In the genomic region with DNA sequence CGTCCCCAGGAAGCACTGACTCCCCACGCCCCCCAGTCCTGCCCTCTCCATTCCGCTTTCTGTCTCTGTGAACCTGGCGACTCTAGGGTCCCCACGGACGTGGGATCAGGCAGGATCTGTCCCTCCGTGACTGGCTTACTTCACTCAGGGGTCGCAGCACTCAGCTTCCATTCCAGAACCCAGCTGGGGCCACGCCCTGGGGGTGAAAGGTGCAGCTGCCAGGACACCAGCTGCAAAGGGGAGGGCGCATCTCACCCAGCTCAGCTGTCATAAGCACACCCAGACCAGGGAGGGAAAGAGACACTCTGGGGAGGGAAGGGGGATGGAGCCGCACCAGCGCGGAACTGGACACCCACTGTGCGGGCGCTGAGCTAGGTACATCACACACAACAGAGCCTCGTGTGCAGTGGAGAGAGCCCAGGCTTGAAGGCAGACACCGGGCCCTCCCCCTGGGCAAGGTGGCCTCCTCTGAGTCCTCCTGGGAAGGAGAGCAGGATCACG, we compare ENCODE assay signal across 13 cellular contexts. TPM values are rescaled to one million over a fixed set of nuclear protein-coding genes. Genes with fewer than 3 reads are reported as not detected.
DNase-seq lines count a peak whose midpoint lies in the region; ATAC-seq and TF ChIP-seq lines count a peak whose summit lies in the region.
"Had no signal": no experiment of that assay in that cellular context is flagged by ENCODE, and none has a peak within 500 bp of the region (broad histone marks: within the 10 kb centered on the region; RNA-seq: fewer than 3 reads in every experiment).

No MANE protein-coding gene starts in this region.

- H3K4me3 Mint-ChIP-seq in glutamatergic neuron (ENCODE audit: unreplicated experiment): peak overlapping the region; percentile 57
- H3K4me3 Mint-ChIP-seq: HFFc6 had no signal

- TF ChIP-seq CTCF in left ventricle myocardium inferior (IDR thresholded peaks at IDR 0.05; ENCODE audit: borderline replicate concordance) (no peak), glutamatergic neuron (IDR thresholded peaks at IDR 0.05; ENCODE audit: partially characterized antibody, unreplicated experiment) (no peak), uterus (IDR thresholded peaks at IDR 0.05) (no peak)

- H3K27ac ChIP-seq in left ventricle myocardium inferior (replicated peaks): peak overlapping the region; percentile 55
- H3K27ac ChIP-seq in uterus: peak overlapping the region; percentile 28 to 54
- H3K27ac ChIP-seq: coronary artery had no signal

- TF ChIP-seq POLR2A in uterus (IDR thresholded peaks at IDR 0.05): no peak

- peaks cover 18% of the 10 kb centered on the region for H3K4me1 Mint-ChIP-seq in glutamatergic neuron (ENCODE audit: low read depth, unreplicated experiment)

- H3K4me1 ChIP-seq in left ventricle myocardium inferior (peaks cover 22% of the 10 kb centered on the region), uterus (no peaks in the 10 kb centered on the region)

- H3K4me3 ChIP-seq in left ventricle myocardium inferior (no peak overlapping the region), uterus (no peak overlapping the region)
- H3K4me3 ChIP-seq: coronary artery, upper lobe of left lung had no signal

- DNase-seq in left ventricle myocardium inferior: no peak
- no peak for DNase-seq in left cardiac atrium
- peak; percentile 75 for DNase-seq in NCI-H510A (lab: John Stamatoyannopoulos, UW)
- DNase-seq in glutamatergic neuron: peak; percentile 69
- DNase-seq in uterus: no peak
- no peak for DNase-seq in CD1c-positive myeloid dendritic cell (ENCODE audit: extremely low spot score)
- DNase-seq in NCI-H526 treated with DMSO at 0.1 percent for 48 hours (lab: John Stamatoyannopoulos, UW): no peak
- no peak for DNase-seq in HT-29 (ENCODE audit: low spot score)
- DNase-seq: stimulated activated CD4-positive, alpha-beta T cell treated with anti-CD3 and anti-CD28 coated beads, Interleukin-12 subunit alpha, Interleukin-12 subunit beta, amount 100 ng/mL, for 4 hours had no signal

- no peak for ATAC-seq in left cardiac atrium

- peaks cover 8% of the 10 kb centered on the region for H3K9me3 Mint-ChIP-seq in glutamatergic neuron (ENCODE audit: unreplicated experiment)
- H3K9me3 Mint-ChIP-seq: HFFc6 had no signal

- peaks cover 4% of the 10 kb centered on the region for H3K36me3 Mint-ChIP-seq in glutamatergic neuron (ENCODE audit: unreplicated experiment)

- H3K36me3 ChIP-seq in left ventricle myocardium inferior: peaks cover 39% of the 10 kb centered on the region
- H3K36me3 ChIP-seq in uterus: no peaks in the 10 kb centered on the region

- intact Hi-C loops in left ventricle myocardium inferior (cut with micrococcal nuclease): no loop called here
- intact Hi-C loops in left cardiac atrium (cut with DNase I): no loop called here
- intact Hi-C loops in uterus (cut with DNase I; ENCODE audit: low total_unique reads): no loop called here

- peak overlapping the region; percentile 97 for H3K27ac Mint-ChIP-seq in glutamatergic neuron (ENCODE audit: unreplicated experiment)

- H3K9me3 ChIP-seq in left ventricle myocardium inferior (replicated peaks) (no peaks in the 10 kb centered on the region), uterus (no peaks in the 10 kb centered on the region)
- H3K9me3 ChIP-seq: upper lobe of left lung had no signal

- no peaks in the 10 kb centered on the region for H3K27me3 ChIP-seq in left ventricle myocardium inferior (ENCODE audit: low read depth)
- H3K27me3 ChIP-seq in uterus: no peaks in the 10 kb centered on the region
- H3K27me3 ChIP-seq: upper lobe of left lung had no signal

- peaks cover 5% of the 10 kb centered on the region for H3K27me3 Mint-ChIP-seq in glutamatergic neuron (ENCODE audit: unreplicated experiment)

RNA-seq across cellular contexts. Expression of a gene that starts 18.5 kb away (rescaled TPM):
- total RNA-seq in left ventricle myocardium inferior (14.1 TPM), left cardiac atrium (10 to 100 TPM; 14.3 to 16.3 TPM), glutamatergic neuron (ENCODE audit: unreplicated experiment) (58.7 TPM), uterus (10 to 100 TPM; 15.9 to 53.7 (median 39.8) TPM)
- 25.8 and 28.4 TPM in 2 replicates for total RNA-seq in HT-29 (2014; rRNA removed; shearing (Covaris generic))

RNA-seq across cellular contexts. Expression of a gene that starts 18.7 kb away (rescaled TPM):
- 28.0 TPM for total RNA-seq in left ventricle myocardium inferior
- 10 to 100 TPM; 27.2 to 32.0 TPM for total RNA-seq in left cardiac atrium
- 23.0 TPM for total RNA-seq in glutamatergic neuron (ENCODE audit: unreplicated experiment)
- 10 to 100 TPM; 15.0 to 44.4 (median 24.8) TPM for total RNA-seq in uterus
- total RNA-seq in HT-29 (2014; rRNA removed; shearing (Covaris generic)): 42.0 and 51.4 TPM in 2 replicates

RNA-seq across cellular contexts. Expression of a gene that starts 28.1 kb away (rescaled TPM):
- 1.4 TPM for total RNA-seq in left ventricle myocardium inferior
- 1 to 10 TPM in 1 of 2 donors, under 1 TPM in 1; 0.32 to 1.4 TPM for total RNA-seq in left cardiac atrium
- 7.2 TPM for total RNA-seq in glutamatergic neuron (ENCODE audit: unreplicated experiment)
- total RNA-seq in uterus: not detected
- total RNA-seq in HT-29 (2014; rRNA removed; shearing (Covaris generic)): not detected in 2 replicates
- total RNA-seq: fibroblast of villous mesenchyme, HFFc6 had no signal

RNA-seq across cellular contexts. Expression of a gene that starts 40.6 kb away (rescaled TPM):
- not detected for total RNA-seq in left ventricle myocardium inferior
- total RNA-seq in left cardiac atrium: not detected
- total RNA-seq in glutamatergic neuron (ENCODE audit: unreplicated experiment): not detected
- not detected for total RNA-seq in uterus
- 0.10 and 1.1 TPM in 2 replicates for total RNA-seq in HT-29 (2014; rRNA removed; shearing (Covaris generic))
- total RNA-seq: fibroblast of villous mesenchyme, upper lobe of left lung had no signal

RNA-seq across cellular contexts. Expression of a gene that starts 50.9 kb away (rescaled TPM):
- total RNA-seq in left ventricle myocardium inferior: 23.8 TPM
- 10 to 100 TPM; 42.1 to 43.6 TPM for total RNA-seq in left cardiac atrium
- total RNA-seq in glutamatergic neuron (ENCODE audit: unreplicated experiment): 134 TPM
- 10 to 100 TPM; 12.0 to 93.7 (median 32.5) TPM for total RNA-seq in uterus
- 72.3 and 89.5 TPM in 2 replicates for total RNA-seq in HT-29 (2014; rRNA removed; shearing (Covaris generic))

Comparison
In these comparisons a context has a peak if more than half of its experiments do, and no peak if none do; other contexts are left out.
1. DNase-seq: peak in NCI-H510A (single experiment) and glutamatergic neuron (single experiment); none in left ventricle myocardium inferior (single experiment), left cardiac atrium (single experiment), uterus (0 of 2), CD1c-positive myeloid dendritic cell (single experiment), NCI-H526 treated with DMSO at 0.1 percent for 48 hours (single experiment) and HT-29 (single experiment).